Comparison of ENCODE assay signal across 2 cellular contexts in the genomic region with DNA sequence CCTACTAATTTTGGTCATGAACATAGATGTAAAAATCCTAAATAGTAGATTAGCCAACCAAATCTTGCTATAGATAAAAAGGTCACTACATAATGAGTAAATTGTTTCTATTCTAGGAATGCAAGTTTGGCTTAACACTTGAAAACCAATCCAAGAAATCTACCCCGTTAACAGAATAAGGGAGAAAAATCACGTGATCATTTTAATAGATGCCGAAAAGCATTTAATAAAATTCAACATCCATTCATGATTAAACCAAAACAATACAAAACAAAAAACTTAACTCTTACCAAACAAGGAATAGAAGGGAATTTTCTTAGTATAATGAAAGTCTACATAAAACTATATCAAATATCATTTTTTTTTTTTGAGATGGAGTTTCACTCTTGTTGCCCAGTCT.
TF ChIP-seq lines count a peak whose summit lies in the region.

No MANE protein-coding gene starts in this region.

TF ChIP-seq in HepG2, 621 proteins besides CTCF, POLR2A, EP300 and RAD21:
- TF ChIP-seq MLLT10 (CRISPR knock-in tag; IDR thresholded peaks at IDR 0.05) (no peak), SIN3B (IDR thresholded peaks at IDR 0.05; ENCODE audit: low read length) (no peak), RAD51 (IDR thresholded peaks at IDR 0.05; ENCODE audit: borderline replicate concordance) (peak; percentile 65; the same call in 1 of the 2 replicates), HDAC2 (CRISPR knock-in tag; IDR thresholded peaks at IDR 0.05) (no peak), PRDM15 (CRISPR knock-in tag; IDR thresholded peaks at IDR 0.05) (no peak)
TF ChIP-seq in HepG2: peak in this region for 1.

TF ChIP-seq in K562, 482 proteins besides CTCF, POLR2A, EP300 and RAD21:
- no peak for TF ChIP-seq NR2C2 (CRISPR knock-in tag; IDR thresholded peaks at IDR 0.05)
- no peak for TF ChIP-seq NR2C2 (tag; IDR thresholded peaks at IDR 0.05)
- TF ChIP-seq ETS2 (tag; IDR thresholded peaks at IDR 0.05; ENCODE audit: borderline replicate concordance, poor library complexity, severe bottlenecking), result no peak
- TF ChIP-seq EZH2 (IDR thresholded peaks at IDR 0.05; ENCODE audit: borderline replicate concordance, low read depth, low read length), result no peak
- 0 out of 2 replicates have a peak, but pooled peaks have one; percentile 15 for TF ChIP-seq RAD51 (IDR thresholded peaks at IDR 0.05; ENCODE audit: borderline replicate concordance, low read depth)
- TF ChIP-seq MECOM (CRISPR knock-in tag; IDR thresholded peaks at IDR 0.05), result no peak
- no peak for TF ChIP-seq RB1 (IDR thresholded peaks at IDR 0.05; ENCODE audit: low read depth)
- no peak for TF ChIP-seq DLX4 (CRISPR knock-in tag; IDR thresholded peaks at IDR 0.05)
- no peak for TF ChIP-seq ZBTB49 (CRISPR knock-in tag; IDR thresholded peaks at IDR 0.05; ENCODE audit: borderline replicate concordance)
- no peak for TF ChIP-seq CBFA2T2 (conservative IDR thresholded peaks at IDR 0.05)
- TF ChIP-seq TFE3 (CRISPR knock-in tag; IDR thresholded peaks at IDR 0.05), result peak; percentile 62; the same call in 1 of the 2 replicates
- no peak for TF ChIP-seq PATZ1 (CRISPR knock-in tag; IDR thresholded peaks at IDR 0.05; ENCODE audit: borderline replicate concordance)
- no peak for TF ChIP-seq ZNF318 (IDR thresholded peaks at IDR 0.05; ENCODE audit: borderline replicate concordance in 1 of 2, low read depth in 1 of 2)
- TF ChIP-seq RHOXF2B (CRISPR knock-in tag; conservative IDR thresholded peaks at IDR 0.05), result no peak
- no peak for TF ChIP-seq THRAP3 (IDR thresholded peaks at IDR 0.05; ENCODE audit: borderline replicate concordance)
- TF ChIP-seq ZC3H8 (IDR thresholded peaks at IDR 0.05), result no peak
